ENCODE assay signal across 1 cellular context in the genomic region with DNA sequence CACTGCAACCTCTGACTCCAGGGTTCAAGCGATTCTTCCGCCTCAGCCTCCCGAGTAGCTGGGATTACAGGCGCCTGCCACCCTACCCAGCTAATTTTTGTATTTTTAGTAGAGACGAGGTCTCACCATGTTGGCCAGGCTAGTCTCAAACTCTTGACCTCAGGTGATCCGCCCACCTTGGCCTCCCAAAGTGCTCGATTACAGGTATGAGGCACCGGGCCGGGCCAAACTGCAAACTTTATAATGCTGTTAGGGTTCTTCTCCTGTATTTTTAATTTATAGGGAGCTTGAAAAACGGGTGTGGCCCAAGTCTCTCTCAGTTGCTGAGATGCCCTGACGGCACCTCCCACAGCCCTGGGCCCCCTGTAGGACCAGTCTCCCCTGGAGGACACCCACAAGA. TPM values are rescaled to one million over a fixed set of nuclear protein-coding genes. Genes with fewer than 3 reads are reported as not detected.
"Had no signal": no experiment of that assay in that cellular context is flagged by ENCODE, and none has a peak within 500 bp of the region (broad histone marks: within the 10 kb centered on the region; RNA-seq: fewer than 3 reads in every experiment).

No MANE protein-coding gene starts in this region.

RNA-seq across cellular contexts. Expression of gene VASH1, which starts 39.8 kb away (rescaled TPM):
- total RNA-seq: bronchial epithelial cell had no signal
